ENCODE assay signal across 1 cellular context in the genomic region with DNA sequence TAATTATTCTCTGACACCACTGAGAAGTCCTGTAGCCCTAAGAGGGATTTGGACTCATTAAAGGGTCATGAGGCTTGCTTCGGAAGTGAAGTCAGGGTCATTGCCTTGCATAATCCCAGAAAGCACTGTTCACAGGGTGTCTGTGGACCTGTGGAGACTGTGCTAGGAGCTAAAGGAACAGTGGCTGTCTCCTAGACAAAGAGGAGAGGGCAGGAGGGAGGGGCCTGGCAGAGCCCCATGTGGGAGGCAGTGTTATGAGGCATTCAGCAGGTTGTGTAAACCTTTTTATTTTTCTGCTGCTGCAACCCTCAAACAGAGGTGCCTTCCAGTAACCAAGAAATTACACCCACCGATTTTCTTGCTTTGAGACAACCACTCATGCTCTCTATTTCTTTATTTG.
TF ChIP-seq lines count a peak whose summit lies in the region.

No MANE protein-coding gene starts in this region.

TF ChIP-seq in GM23338, 12 proteins besides CTCF, POLR2A, EP300 and RAD21 (continued from another document):
- TF ChIP-seq ZNF331 (CRISPR knock-in tag; IDR thresholded peaks at IDR 0.05; ENCODE audit: low read depth): no peak
- TF ChIP-seq POLR2AphosphoS5 (IDR thresholded peaks at IDR 0.05; ENCODE audit: low read depth): no peak
